In the genomic region with DNA sequence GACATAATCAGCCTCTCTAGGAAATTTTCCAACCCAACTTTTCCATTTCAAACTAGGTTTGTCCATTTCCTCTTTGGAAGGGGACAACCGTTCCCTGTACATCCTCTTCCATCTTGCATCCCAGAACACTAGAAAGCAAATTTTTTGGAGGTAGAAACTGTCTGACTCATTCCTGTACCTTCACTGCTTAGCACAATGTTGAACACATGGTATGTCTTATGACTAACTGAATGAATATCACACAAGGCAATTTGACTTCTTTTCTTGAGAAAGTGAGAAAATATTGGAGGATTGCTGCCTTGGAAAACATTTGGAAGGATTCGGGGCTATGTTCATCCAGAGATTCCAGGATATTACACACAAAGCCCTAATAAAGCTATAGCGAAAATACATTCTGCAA, we compare ENCODE assay signal across 17 cellular contexts.
A peak's percentile ranks its signal among the peaks of the same experiment; 100 is the strongest.
DNase-seq lines count a peak whose midpoint lies in the region; ATAC-seq and TF ChIP-seq lines count a peak whose summit lies in the region.
"Had no signal": no experiment of that assay in that cellular context is flagged by ENCODE, and none has a peak within 500 bp of the region (broad histone marks: within the 10 kb centered on the region; RNA-seq: fewer than 3 reads in every experiment).

No MANE protein-coding gene starts in this region.

- H3K9me3 ChIP-seq in BLaER1 treated with 17β-estradiol and CSF1 and Interleukin-3, amounts not matched to agents 10 nM and 100 nM (replicated peaks in 1 of 11): peaks cover 0 to 18% (median 2%) of the 10 kb centered on the region in 11 experiments; a peak in 10 of 22 replicates
- H3K9me3 ChIP-seq in SJCRH30 (replicated peaks) (peaks cover 10% of the 10 kb centered on the region; the same call in 1 of the 2 replicates), hepatocyte (ENCODE audit: low read depth) (no peaks in the 10 kb centered on the region)

- H3K36me3 Mint-ChIP-seq in activated CD8-positive, alpha-beta T cell treated with anti-CD3 and anti-CD28 coated beads for 36 hours (ENCODE audit: low read depth): no peaks in the 10 kb centered on the region
- H3K36me3 Mint-ChIP-seq: CD8-positive, alpha-beta T cell had no signal

- no peak for ATAC-seq in activated CD8-positive, alpha-beta T cell treated with anti-CD3 and anti-CD28 coated beads for 36 hours
- ATAC-seq: CD8-positive, alpha-beta T cell; HepG2; Right ventricle myocardium inferior had no signal

- 84% methylated on average over 3 of the region's 3 CpGs for WGBS in hepatocyte (ENCODE audit: low lambda C conversion rate, missing lambda C conversion rate)

- H3K27ac ChIP-seq in BLaER1 treated with 17β-estradiol and CSF1 and Interleukin-3, amounts not matched to agents 10 nM and 100 nM: no peak overlapping the region
- peak overlapping the region; percentile 66 for H3K27ac ChIP-seq in SJCRH30
- H3K27ac ChIP-seq in hepatocyte: no peak overlapping the region
- H3K27ac ChIP-seq: KMS-11 had no signal

- peak overlapping the region in 7 of 11 experiments; percentile 62 to 86 (median 77); a peak in 13 of 22 replicates for H3K4me2 ChIP-seq in BLaER1 treated with 17β-estradiol and CSF1 and Interleukin-3, amounts not matched to agents 10 nM and 100 nM
- no peak overlapping the region for H3K4me2 ChIP-seq in hepatocyte

- no peak for DNase-seq in SJCRH30
- peak; percentile 59 for DNase-seq in inferior parietal cortex (ENCODE audit: extremely low spot score)
- DNase-seq in renal cortical epithelial cell (ENCODE audit: low read depth): peak; percentile 53
- no peak for DNase-seq in KG1 (lab: John Stamatoyannopoulos, UW)
- DNase-seq in hepatocyte (ENCODE audit: low spot score): no peak
- no peak for DNase-seq in activated CD8-positive, alpha-beta T cell treated with anti-CD3 and anti-CD28 coated beads for 36 hours
- DNase-seq: Calu3; CD8-positive, alpha-beta T cell; DMS53; NCI-H1417; NCI-H187 treated with DMSO at 0.1 percent for 48 hours; NCI-H2227 treated with DMSO at 0.1 percent for 48 hours; NCI-H510A treated with DMSO at 0.1 percent for 48 hours had no signal

- H2AFZ ChIP-seq in hepatocyte: no peak overlapping the region

- no peaks in the 10 kb centered on the region for H3K79me2 ChIP-seq in hepatocyte

- no peaks in the 10 kb centered on the region for H3K36me3 ChIP-seq in BLaER1 treated with 17β-estradiol and CSF1 and Interleukin-3, amounts not matched to agents 10 nM and 100 nM
- H3K36me3 ChIP-seq in SJCRH30 (no peaks in the 10 kb centered on the region), hepatocyte (replicated peaks; ENCODE audit: insufficient read depth, low read depth) (no peaks in the 10 kb centered on the region)

- no peaks in the 10 kb centered on the region for H4K20me1 ChIP-seq in BLaER1 treated with 17β-estradiol and CSF1 and Interleukin-3, amounts not matched to agents 10 nM and 100 nM
- H4K20me1 ChIP-seq in hepatocyte (ENCODE audit: insufficient read depth, poor library complexity, severe bottlenecking): no peaks in the 10 kb centered on the region

- no peak for TF ChIP-seq CTCF in hepatocyte (IDR thresholded peaks at IDR 0.05; ENCODE audit: poor library complexity)
- no peak for TF ChIP-seq CTCF in activated CD8-positive, alpha-beta T cell treated with anti-CD3 and anti-CD28 coated beads for 36 hours (IDR thresholded peaks at IDR 0.05)

- H3K9me3 Mint-ChIP-seq in activated CD8-positive, alpha-beta T cell treated with anti-CD3 and anti-CD28 coated beads for 36 hours: peaks cover 2% of the 10 kb centered on the region
- H3K9me3 Mint-ChIP-seq: CD8-positive, alpha-beta T cell had no signal

- intact Hi-C loops in activated CD8-positive, alpha-beta T cell treated with anti-CD3 and anti-CD28 coated beads for 36 hours (cut with micrococcal nuclease): no loop called here

- H3K4me3 ChIP-seq in BLaER1 treated with 17β-estradiol and CSF1 and Interleukin-3, amounts not matched to agents 10 nM and 100 nM: no peak overlapping the region
- no peak overlapping the region for H3K4me3 ChIP-seq in SJCRH30
- H3K4me3 ChIP-seq in hepatocyte: no peak overlapping the region

- CTCF ChIA-PET in activated CD8-positive, alpha-beta T cell treated with anti-CD3 and anti-CD28 coated beads for 36 hours (lab: Charles Lee): no interaction called here

- H3K27me3 Mint-ChIP-seq in activated CD8-positive, alpha-beta T cell treated with anti-CD3 and anti-CD28 coated beads for 36 hours: no peaks in the 10 kb centered on the region

- H3K4me1 Mint-ChIP-seq in activated CD8-positive, alpha-beta T cell treated with anti-CD3 and anti-CD28 coated beads for 36 hours (ENCODE audit: low read depth): no peaks in the 10 kb centered on the region

- POLR2A ChIA-PET in activated CD8-positive, alpha-beta T cell treated with anti-CD3 and anti-CD28 coated beads for 36 hours (lab: Charles Lee): no interaction called here

- no peak overlapping the region for H3K4me3 Mint-ChIP-seq in activated CD8-positive, alpha-beta T cell treated with anti-CD3 and anti-CD28 coated beads for 36 hours
- H3K4me3 Mint-ChIP-seq: CD8-positive, alpha-beta T cell had no signal

- no peaks in the 10 kb centered on the region for H3K27me3 ChIP-seq in BLaER1 treated with 17β-estradiol and CSF1 and Interleukin-3, amounts not matched to agents 10 nM and 100 nM
- H3K27me3 ChIP-seq in SJCRH30: no peaks in the 10 kb centered on the region
- H3K27me3 ChIP-seq in hepatocyte: no peaks in the 10 kb centered on the region

- H3K9ac ChIP-seq in BLaER1 treated with 17β-estradiol and CSF1 and Interleukin-3, amounts not matched to agents 10 nM and 100 nM: no peak overlapping the region
- H3K9ac ChIP-seq: KMS-11 had no signal

- H3K27ac Mint-ChIP-seq in activated CD8-positive, alpha-beta T cell treated with anti-CD3 and anti-CD28 coated beads for 36 hours: no peak overlapping the region
- H3K27ac Mint-ChIP-seq: CD8-positive, alpha-beta T cell had no signal

- peaks cover 7 to 50% (median 38%) of the 10 kb centered on the region in 10 experiments; a peak in 17 of 20 replicates for H3K4me1 ChIP-seq in BLaER1 treated with 17β-estradiol and CSF1 and Interleukin-3, amounts not matched to agents 10 nM and 100 nM
- H3K4me1 ChIP-seq in SJCRH30 (peaks cover 41% of the 10 kb centered on the region), hepatocyte (ENCODE audit: insufficient read depth) (peaks cover 11% of the 10 kb centered on the region)

- H3K9me2 ChIP-seq in hepatocyte (replicated peaks; ENCODE audit: insufficient read depth): no peaks in the 10 kb centered on the region

Comparison
In these comparisons a context has a peak if more than half of its experiments do, and no peak if none do; other contexts are left out.
1. DNase-seq: peak in inferior parietal cortex (single experiment) and renal cortical epithelial cell (single experiment); none in SJCRH30 (0 of 2), KG1 (single experiment), hepatocyte (single experiment) and activated CD8-positive, alpha-beta T cell treated with anti-CD3 and anti-CD28 coated beads for 36 hours (single experiment).